ENCODE assay signal across 16 cellular contexts in genomic region chr17:57016764-57017116, GRCh38. TPM values are rescaled to one million over a fixed set of nuclear protein-coding genes. Genes with fewer than 3 reads are reported as not detected.
DNase-seq lines count a peak whose midpoint lies in the region; ATAC-seq, FAIRE-seq and TF ChIP-seq lines count a peak whose summit lies in the region.
"Had no signal": no experiment of that assay in that cellular context is flagged by ENCODE, and none has a peak within 500 bp of the region (broad histone marks: within the 10 kb centered on the region; RNA-seq: fewer than 3 reads in every experiment).

No MANE protein-coding gene starts in this region.

- H3K27ac ChIP-seq in kidney (ENCODE audit: low read depth in 2 of 2, low read length in 2 of 2) = no peak overlapping the region
- H3K27ac ChIP-seq: ovary, spleen had no signal

- intact Hi-C loops in kidney (cut with DNase I) = no loop called here

- no peak for ATAC-seq in activated naive CD8-positive, alpha-beta T cell treated with anti-CD3 and anti-CD28 coated beads, Interleukin-2, amount 50 U/mL, for 24 hours

- no peak overlapping the region for H3K4me3 Mint-ChIP-seq in activated naive CD8-positive, alpha-beta T cell treated with anti-CD3 and anti-CD28 coated beads for 36 hours
- H3K4me3 Mint-ChIP-seq in activated naive CD8-positive, alpha-beta T cell treated with anti-CD3 and anti-CD28 coated beads, Interleukin-2, amount 50 U/mL, for 24 hours = no peak overlapping the region
- H3K4me3 Mint-ChIP-seq: dendritic cell treated with granulocyte-macrophage colony-stimulating factor and Interleukin-4, amounts not matched to agents 40 ng/mL and 50 ng/mL, for 4 days; mesothelial cell of epicardium had no signal

- H3K27ac Mint-ChIP-seq in activated naive CD8-positive, alpha-beta T cell treated with anti-CD3 and anti-CD28 coated beads for 36 hours = no peak overlapping the region
- H3K27ac Mint-ChIP-seq in activated naive CD8-positive, alpha-beta T cell treated with anti-CD3 and anti-CD28 coated beads, Interleukin-2, amount 50 U/mL, for 24 hours = no peak overlapping the region
- H3K27ac Mint-ChIP-seq: dendritic cell treated with granulocyte-macrophage colony-stimulating factor and Interleukin-4, amounts not matched to agents 40 ng/mL and 50 ng/mL, for 4 days; mesothelial cell of epicardium had no signal

- no peaks in the 10 kb centered on the region for H3K9me3 ChIP-seq in kidney (ENCODE audit: control insufficient read depth in 1 of 2, low read length in 2 of 2)
- H3K9me3 ChIP-seq: ovary, spleen had no signal

- no peak for FAIRE-seq in kidney (lab: Jason Lieb, UNC)

- TF ChIP-seq CTCF in astrocyte of the cerebellum (IDR thresholded peaks at IDR 0.05; ENCODE audit: low read depth, low read length, missing control alignments) (no peak), kidney (IDR thresholded peaks at IDR 0.05; ENCODE audit: borderline replicate concordance, extremely low read depth, insufficient read depth) (no peak)

- peaks cover 4% of the 10 kb centered on the region for H3K27me3 Mint-ChIP-seq in activated naive CD8-positive, alpha-beta T cell treated with anti-CD3 and anti-CD28 coated beads for 36 hours
- no peaks in the 10 kb centered on the region for H3K27me3 Mint-ChIP-seq in activated naive CD8-positive, alpha-beta T cell treated with anti-CD3 and anti-CD28 coated beads, Interleukin-2, amount 50 U/mL, for 24 hours

- H3K4me1 Mint-ChIP-seq in activated naive CD8-positive, alpha-beta T cell treated with anti-CD3 and anti-CD28 coated beads for 36 hours = no peaks in the 10 kb centered on the region
- no peaks in the 10 kb centered on the region for H3K4me1 Mint-ChIP-seq in activated naive CD8-positive, alpha-beta T cell treated with anti-CD3 and anti-CD28 coated beads, Interleukin-2, amount 50 U/mL, for 24 hours

- H3K4me1 ChIP-seq in kidney (ENCODE audit: control insufficient read depth in 1 of 2, insufficient read depth in 1 of 2, low read depth in 1 of 2, low read length in 2 of 2) = no peaks in the 10 kb centered on the region
- H3K4me1 ChIP-seq: spleen had no signal

- in situ Hi-C loops in astrocyte of the cerebellum (cut with HindIII; ENCODE audit: low sequenced_read_pairs) = no loop called here

- no peaks in the 10 kb centered on the region for H3K36me3 ChIP-seq in H7 (replicated peaks; ENCODE audit: control insufficient read depth, insufficient read depth, low read length)
- no peaks in the 10 kb centered on the region for H3K36me3 ChIP-seq in kidney (ENCODE audit: control insufficient read depth in 1 of 2, insufficient read depth in 2 of 2, low read length in 2 of 2)
- H3K36me3 ChIP-seq: ovary, spleen had no signal

- no peaks in the 10 kb centered on the region for H3K27me3 ChIP-seq in H7 (ENCODE audit: control insufficient read depth, insufficient read depth, low read length)
- H3K27me3 ChIP-seq: ovary had no signal

- H3K4me3 ChIP-seq in astrocyte of the cerebellum (ENCODE audit: low read depth, low read length) (no peak overlapping the region), H7 (ENCODE audit: insufficient read depth, low read depth, low read length) (no peak overlapping the region), kidney (ENCODE audit: low read length in 2 of 2) (no peak overlapping the region)
- H3K4me3 ChIP-seq: ovary, spleen had no signal

- peak; percentile 96 for DNase-seq in A172 (ENCODE audit: low spot score)
- peak; percentile 11 for DNase-seq in HS-27A (ENCODE audit: low read depth)
- DNase-seq in astrocyte of the cerebellum (ENCODE audit: low read depth) = peak; percentile 85
- peak; percentile 46 for DNase-seq in fibroblast of peridontal ligament (ENCODE audit: extremely low read depth)
- DNase-seq in H7 = no peak
- no peak for DNase-seq in kidney
- DNase-seq in activated naive CD8-positive, alpha-beta T cell treated with anti-CD3 and anti-CD28 coated beads for 36 hours = no peak
- DNase-seq in activated naive CD8-positive, alpha-beta T cell treated with anti-CD3 and anti-CD28 coated beads, Interleukin-2, amount 50 U/mL, for 24 hours = no peak
- DNase-seq: 8988T; activated CD4-positive, alpha-beta T cell treated with anti-CD3 and anti-CD28 coated beads for 1 hour; activated T-cell treated with anti-CD3 and anti-CD28 coated beads, Interleukin-2, amount 50 U/mL, for 1 hour; foreskin melanocyte; ovary; spleen had no signal

- no peaks in the 10 kb centered on the region for H3K36me3 Mint-ChIP-seq in activated naive CD8-positive, alpha-beta T cell treated with anti-CD3 and anti-CD28 coated beads for 36 hours
- no peaks in the 10 kb centered on the region for H3K36me3 Mint-ChIP-seq in activated naive CD8-positive, alpha-beta T cell treated with anti-CD3 and anti-CD28 coated beads, Interleukin-2, amount 50 U/mL, for 24 hours (ENCODE audit: low read depth)
- H3K36me3 Mint-ChIP-seq: mesothelial cell of epicardium had no signal

- no peaks in the 10 kb centered on the region for H3K9me3 Mint-ChIP-seq in activated naive CD8-positive, alpha-beta T cell treated with anti-CD3 and anti-CD28 coated beads for 36 hours
- no peaks in the 10 kb centered on the region for H3K9me3 Mint-ChIP-seq in activated naive CD8-positive, alpha-beta T cell treated with anti-CD3 and anti-CD28 coated beads, Interleukin-2, amount 50 U/mL, for 24 hours
- H3K9me3 Mint-ChIP-seq: dendritic cell treated with granulocyte-macrophage colony-stimulating factor and Interleukin-4, amounts not matched to agents 40 ng/mL and 50 ng/mL, for 4 days; mesothelial cell of epicardium had no signal

- no peak overlapping the region for H3K9ac ChIP-seq in kidney (ENCODE audit: low read length in 2 of 2)

RNA-seq across cellular contexts. Expression of gene SCPEP1, which starts 38.8 kb away (rescaled TPM):
- 100 and 126 TPM in 2 replicates for total RNA-seq in A172 (2014; rRNA removed; shearing (Covaris generic))
- 38.3 and 41.3 TPM in 2 replicates for total RNA-seq in H7 (2014; rRNA removed; shearing (Covaris generic))
- 64.0 TPM for total RNA-seq in kidney
- polyA plus RNA-seq in kidney (ENCODE audit: insufficient read depth, low read depth, low replicate concordance) = 130 TPM
- total RNA-seq in activated naive CD8-positive, alpha-beta T cell treated with anti-CD3 and anti-CD28 coated beads for 36 hours = 10 to 100 TPM; 16.0 to 16.2 TPM

RNA-seq across cellular contexts. Expression of gene COIL, which starts 55.9 kb away (rescaled TPM):
- 28.0 and 28.8 TPM in 2 replicates for total RNA-seq in A172 (2014; rRNA removed; shearing (Covaris generic))
- 15.8 and 21.4 TPM in 2 replicates for total RNA-seq in H7 (2014; rRNA removed; shearing (Covaris generic))
- 14.2 TPM for total RNA-seq in kidney
- 8.6 TPM for polyA plus RNA-seq in kidney (ENCODE audit: insufficient read depth, low read depth, low replicate concordance)
- total RNA-seq in activated naive CD8-positive, alpha-beta T cell treated with anti-CD3 and anti-CD28 coated beads for 36 hours = 10 to 100 TPM; 21.6 to 22.4 TPM

Comparison
In these comparisons a context has a peak if more than half of its experiments do, and no peak if none do; other contexts are left out.
1. DNase-seq: peak in A172 (single experiment), HS-27A (single experiment), astrocyte of the cerebellum (single experiment) and fibroblast of peridontal ligament (single experiment); none in H7 (single experiment), kidney (single experiment), activated naive CD8-positive, alpha-beta T cell treated with anti-CD3 and anti-CD28 coated beads for 36 hours (single experiment) and activated naive CD8-positive, alpha-beta T cell treated with anti-CD3 and anti-CD28 coated beads, Interleukin-2, amount 50 U/mL, for 24 hours (single experiment).